11 cellular contexts compared by ENCODE assay signal in genomic region chr7:75989726-75990388, GRCh38. TPM values are rescaled to one million over a fixed set of nuclear protein-coding genes. Genes with fewer than 3 reads are reported as not detected.
DNase-seq lines count a peak whose midpoint lies in the region; ATAC-seq and TF ChIP-seq lines count a peak whose summit lies in the region.
"Had no signal": no experiment of that assay in that cellular context is flagged by ENCODE, and none has a peak within 500 bp of the region (broad histone marks: within the 10 kb centered on the region; RNA-seq: fewer than 3 reads in every experiment).

No MANE protein-coding gene starts in this region.

- H3K4me1 ChIP-seq in tibial nerve = peaks cover 0 to 64% (median 26%) of the 10 kb centered on the region in 4 donors
- H3K4me1 ChIP-seq in HAP-1 = peaks cover 6% of the 10 kb centered on the region

- peak overlapping the region; percentile 16 for H3K27ac Mint-ChIP-seq in activated CD4-positive, alpha-beta T cell treated with anti-CD3 and anti-CD28 coated beads for 36 hours
- H3K27ac Mint-ChIP-seq in activated CD4-positive, alpha-beta T cell treated with anti-CD3 and anti-CD28 coated beads, Interleukin-2, amount 10 ng/mL, durations not matched to agents 7 days and 5 days = no peak overlapping the region
- H3K27ac Mint-ChIP-seq in chondrocyte (ENCODE audit: unreplicated experiment) = no peak overlapping the region

- H3K36me3 Mint-ChIP-seq in activated CD4-positive, alpha-beta T cell treated with anti-CD3 and anti-CD28 coated beads for 36 hours (ENCODE audit: low read depth) = peaks cover 8% of the 10 kb centered on the region
- H3K36me3 Mint-ChIP-seq in activated CD4-positive, alpha-beta T cell treated with anti-CD3 and anti-CD28 coated beads, Interleukin-2, amount 10 ng/mL, durations not matched to agents 7 days and 5 days (ENCODE audit: low read depth) = peaks cover 3% of the 10 kb centered on the region
- peaks cover 10% of the 10 kb centered on the region for H3K36me3 Mint-ChIP-seq in chondrocyte (ENCODE audit: low read depth)

- CTCF ChIA-PET in activated CD4-positive, alpha-beta T cell treated with anti-CD3 and anti-CD28 coated beads for 36 hours (lab: Charles Lee) = interaction anchor here (0.5 kb wide), 1 partner anchor 311 kb away, joined by 3 read pairs; no protein-coding TSS in a partner anchor
- CTCF ChIA-PET in activated CD4-positive, alpha-beta T cell treated with anti-CD3 and anti-CD28 coated beads, Interleukin-2, amount 10 ng/mL, durations not matched to agents 7 days and 5 days (lab: Charles Lee) = interaction anchor here (0.6 kb wide), 2 partner anchors 33 to 438 kb away, joined by 3 to 4 read pairs; no protein-coding TSS in a partner anchor

- TF ChIP-seq CTCF in tibial nerve (IDR thresholded peaks at IDR 0.05) = no peak
- no peak for TF ChIP-seq CTCF in chondrocyte (IDR thresholded peaks at IDR 0.05)

- no peak for TF ChIP-seq POLR2A in tibial nerve (IDR thresholded peaks at IDR 0.05)

- H3K4me3 ChIP-seq in tibial nerve = no peak overlapping the region
- no peak overlapping the region for H3K4me3 ChIP-seq in HAP-1
- H3K4me3 ChIP-seq: skin epidermis had no signal

- H3K9me3 Mint-ChIP-seq in activated CD4-positive, alpha-beta T cell treated with anti-CD3 and anti-CD28 coated beads for 36 hours (ENCODE audit: low read depth) = no peaks in the 10 kb centered on the region
- H3K9me3 Mint-ChIP-seq in activated CD4-positive, alpha-beta T cell treated with anti-CD3 and anti-CD28 coated beads, Interleukin-2, amount 10 ng/mL, durations not matched to agents 7 days and 5 days = no peaks in the 10 kb centered on the region
- no peaks in the 10 kb centered on the region for H3K9me3 Mint-ChIP-seq in chondrocyte (ENCODE audit: low read depth)

- peaks cover 0 to 47% (median 15%) of the 10 kb centered on the region in 3 donors for H3K36me3 ChIP-seq in tibial nerve
- H3K36me3 ChIP-seq in HAP-1 (replicated peaks) = peaks cover 29% of the 10 kb centered on the region

- TF ChIP-seq EP300 in tibial nerve (IDR thresholded peaks at IDR 0.05) = no peak

- DNase-seq in activated CD4-positive, alpha-beta T cell treated with anti-CD3 and anti-CD28 coated beads for 36 hours = no peak
- no peak for DNase-seq in activated CD4-positive, alpha-beta T cell treated with anti-CD3 and anti-CD28 coated beads, Interleukin-2, amount 10 ng/mL, durations not matched to agents 7 days and 5 days
- DNase-seq in cerebellar cortex (ENCODE audit: low spot score) (peak; percentile 33), myocyte (ENCODE audit: low read depth) (peak; percentile 74), tibial nerve (ENCODE audit: low spot score in 2 of 2) (peak in 1 of 2 donors; percentile 48), chondrocyte (ENCODE audit: low spot score) (no peak), HAP-1 (ENCODE audit: low spot score in 2 of 2) (no peak), NCI-H2081 treated with DMSO at 0.1 percent for 48 hours (lab: John Stamatoyannopoulos, UW) (no peak)
- DNase-seq: activated CD4-positive, alpha-beta T cell treated with anti-CD3 and anti-CD28 coated beads for 1 hour; NCI-H1694 had no signal

- POLR2A ChIA-PET in activated CD4-positive, alpha-beta T cell treated with anti-CD3 and anti-CD28 coated beads for 36 hours (lab: Charles Lee) = no interaction called here
- POLR2A ChIA-PET in activated CD4-positive, alpha-beta T cell treated with anti-CD3 and anti-CD28 coated beads, Interleukin-2, amount 10 ng/mL, durations not matched to agents 7 days and 5 days (lab: Charles Lee) = interaction anchor here (0.7 kb wide), 1 partner anchor 123 kb away, joined by 5 read pairs; no protein-coding TSS in a partner anchor

- peak overlapping the region; percentile 30 to 76 (median 66) for H3K27ac ChIP-seq in tibial nerve

- H3K27me3 ChIP-seq in tibial nerve (no peaks in the 10 kb centered on the region), HAP-1 (ENCODE audit: low read depth) (no peaks in the 10 kb centered on the region)

- in situ Hi-C loops in HAP-1 (cut with MboI; ENCODE audit: low sequenced_read_pairs) = no loop called here

- H3K4me1 Mint-ChIP-seq in activated CD4-positive, alpha-beta T cell treated with anti-CD3 and anti-CD28 coated beads for 36 hours = peaks cover 6% of the 10 kb centered on the region
- peaks cover 5% of the 10 kb centered on the region for H3K4me1 Mint-ChIP-seq in activated CD4-positive, alpha-beta T cell treated with anti-CD3 and anti-CD28 coated beads, Interleukin-2, amount 10 ng/mL, durations not matched to agents 7 days and 5 days
- peaks cover 20% of the 10 kb centered on the region for H3K4me1 Mint-ChIP-seq in chondrocyte (ENCODE audit: low read depth)

- H3K9me3 ChIP-seq in tibial nerve (no peaks in the 10 kb centered on the region), HAP-1 (no peaks in the 10 kb centered on the region)

- H3K4me3 Mint-ChIP-seq in activated CD4-positive, alpha-beta T cell treated with anti-CD3 and anti-CD28 coated beads for 36 hours = no peak overlapping the region
- no peak overlapping the region for H3K4me3 Mint-ChIP-seq in activated CD4-positive, alpha-beta T cell treated with anti-CD3 and anti-CD28 coated beads, Interleukin-2, amount 10 ng/mL, durations not matched to agents 7 days and 5 days
- H3K4me3 Mint-ChIP-seq in chondrocyte (ENCODE audit: unreplicated experiment) = no peak overlapping the region

- 47 to 54% methylated on average over 15 of the region's 15 CpGs for WGBS in tibial nerve, 2 donors

- no peaks in the 10 kb centered on the region for H3K27me3 Mint-ChIP-seq in activated CD4-positive, alpha-beta T cell treated with anti-CD3 and anti-CD28 coated beads for 36 hours
- no peaks in the 10 kb centered on the region for H3K27me3 Mint-ChIP-seq in activated CD4-positive, alpha-beta T cell treated with anti-CD3 and anti-CD28 coated beads, Interleukin-2, amount 10 ng/mL, durations not matched to agents 7 days and 5 days
- no peaks in the 10 kb centered on the region for H3K27me3 Mint-ChIP-seq in chondrocyte (ENCODE audit: low read depth)

- intact Hi-C loops in activated CD4-positive, alpha-beta T cell treated with anti-CD3 and anti-CD28 coated beads for 36 hours (cut with DNase I, micrococcal nuclease) = loop anchor here in 1 of 2 experiments (5.0 kb wide), 1 partner anchor 73 kb away; the partner anchor contains the start of gene POR

- ATAC-seq in activated CD4-positive, alpha-beta T cell treated with anti-CD3 and anti-CD28 coated beads for 36 hours = no peak

RNA-seq across cellular contexts. Expression of gene TMEM120A, which starts 4.5 kb away (rescaled TPM):
- 10 to 100 TPM; 14.5 to 15.3 TPM for total RNA-seq in activated CD4-positive, alpha-beta T cell treated with anti-CD3 and anti-CD28 coated beads for 36 hours
- total RNA-seq in activated CD4-positive, alpha-beta T cell treated with anti-CD3 and anti-CD28 coated beads, Interleukin-2, amount 10 ng/mL, durations not matched to agents 7 days and 5 days = 10 to 100 TPM; 17.3 to 19.9 TPM
- total RNA-seq in myocyte = 110 and 115 TPM in 2 replicates
- polyA plus RNA-seq in myocyte (2012) = 116 TPM
- 100 to 1,000 TPM in 1 of 4 donors, 10 to 100 TPM in 3; 38.7 to 108 (median 53.2) TPM for total RNA-seq in tibial nerve
- total RNA-seq in chondrocyte = 28.8 to 36.0 TPM (median 30.6 TPM) in 3 replicates

RNA-seq across cellular contexts. Expression of gene STYXL1, which starts 57.9 kb away (rescaled TPM):
- 10 to 100 TPM; 47.5 to 50.5 TPM for total RNA-seq in activated CD4-positive, alpha-beta T cell treated with anti-CD3 and anti-CD28 coated beads for 36 hours
- total RNA-seq in activated CD4-positive, alpha-beta T cell treated with anti-CD3 and anti-CD28 coated beads, Interleukin-2, amount 10 ng/mL, durations not matched to agents 7 days and 5 days = 10 to 100 TPM; 39.1 to 40.3 TPM
- total RNA-seq in myocyte (49.8 and 51.7 TPM in 2 replicates), tibial nerve (10 to 100 TPM in 3 of 4 donors, 1 to 10 TPM in 1; 9.9 to 45.7 (median 29.0) TPM), chondrocyte (23.5 to 31.8 TPM (median 28.5 TPM) in 3 replicates)
- 52.0 TPM for polyA plus RNA-seq in myocyte (2012)

RNA-seq across cellular contexts. Expression of gene MDH2, which starts 58.0 kb away (rescaled TPM):
- total RNA-seq in activated CD4-positive, alpha-beta T cell treated with anti-CD3 and anti-CD28 coated beads for 36 hours = 100 to 1,000 TPM; 257 to 328 TPM
- 100 to 1,000 TPM; 136 to 149 TPM for total RNA-seq in activated CD4-positive, alpha-beta T cell treated with anti-CD3 and anti-CD28 coated beads, Interleukin-2, amount 10 ng/mL, durations not matched to agents 7 days and 5 days
- total RNA-seq in myocyte = 116 and 130 TPM in 2 replicates
- polyA plus RNA-seq in myocyte (2012) = 222 TPM
- total RNA-seq in tibial nerve = 10 to 100 TPM; 57.1 to 81.0 (median 69.4) TPM
- 116 to 119 TPM (median 119 TPM) in 3 replicates for total RNA-seq in chondrocyte

Comparison
In these comparisons a context has a peak if more than half of its experiments do, and no peak if none do; other contexts are left out.
1. DNase-seq: peak in cerebellar cortex (single experiment) and myocyte (single experiment); none in activated CD4-positive, alpha-beta T cell treated with anti-CD3 and anti-CD28 coated beads for 36 hours (single experiment), activated CD4-positive, alpha-beta T cell treated with anti-CD3 and anti-CD28 coated beads, Interleukin-2, amount 10 ng/mL, durations not matched to agents 7 days and 5 days (single experiment), chondrocyte (single experiment), HAP-1 (0 of 2) and NCI-H2081 treated with DMSO at 0.1 percent for 48 hours (single experiment).